10 cellular contexts compared by ENCODE assay signal in the genomic region with DNA sequence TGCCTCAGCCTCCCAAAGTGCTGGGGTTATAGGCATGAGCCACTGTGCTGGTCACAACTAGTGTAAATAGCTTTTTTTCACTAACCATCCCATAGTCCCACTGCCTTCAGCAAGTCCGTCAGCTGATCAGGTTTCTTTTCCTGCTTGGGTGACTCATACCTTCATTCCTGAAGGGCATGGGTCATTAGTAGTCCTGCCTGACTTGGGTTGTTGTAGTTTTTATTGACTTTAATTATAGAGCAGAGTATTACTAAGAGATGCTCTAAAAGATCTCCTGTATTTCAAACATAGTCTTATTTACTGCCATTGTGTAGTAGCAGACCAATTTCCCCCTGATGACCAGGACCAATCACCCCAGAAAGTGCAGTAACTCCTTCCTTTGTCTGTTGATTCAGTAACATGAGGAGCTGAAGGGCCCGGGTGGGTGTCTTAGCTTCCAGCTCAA. TPM values are rescaled to one million over a fixed set of nuclear protein-coding genes. Genes with fewer than 3 reads are reported as not detected.
DNase-seq lines count a peak whose midpoint lies in the region; ATAC-seq and TF ChIP-seq lines count a peak whose summit lies in the region.
"Had no signal": no experiment of that assay in that cellular context is flagged by ENCODE, and none has a peak within 500 bp of the region (broad histone marks: within the 10 kb centered on the region; RNA-seq: fewer than 3 reads in every experiment).

No MANE protein-coding gene starts in this region.

- H3K27me3 Mint-ChIP-seq in HFFc6 (ENCODE audit: insufficient read depth), result peaks cover 27% of the 10 kb centered on the region
- peaks cover 4% of the 10 kb centered on the region for H3K27me3 Mint-ChIP-seq in activated CD4-positive, alpha-beta memory T cell treated with anti-CD3 and anti-CD28 coated beads for 36 hours

- TF ChIP-seq CTCF in HFFc6 (IDR thresholded peaks at IDR 0.05), result no peak
- no peak for TF ChIP-seq CTCF in hepatocyte (IDR thresholded peaks at IDR 0.05; ENCODE audit: poor library complexity)
- no peak for TF ChIP-seq CTCF in upper lobe of right lung (IDR thresholded peaks at IDR 0.05)

- ATAC-seq in upper lobe of right lung, result peak; percentile 71

- no peak overlapping the region for H3K27ac Mint-ChIP-seq in HFFc6
- H3K27ac Mint-ChIP-seq in activated CD4-positive, alpha-beta memory T cell treated with anti-CD3 and anti-CD28 coated beads for 36 hours, result no peak overlapping the region
- H3K27ac Mint-ChIP-seq: mesothelial cell of epicardium had no signal

- H3K4me3 Mint-ChIP-seq in HFFc6, result no peak overlapping the region
- no peak overlapping the region for H3K4me3 Mint-ChIP-seq in activated CD4-positive, alpha-beta memory T cell treated with anti-CD3 and anti-CD28 coated beads for 36 hours
- H3K4me3 Mint-ChIP-seq: mesothelial cell of epicardium had no signal

- no peak overlapping the region for H3K4me3 ChIP-seq in adipocyte (ENCODE audit: low read length)
- H3K4me3 ChIP-seq in hepatocyte, result no peak overlapping the region
- no peak overlapping the region for H3K4me3 ChIP-seq in upper lobe of right lung
- H3K4me3 ChIP-seq: HAP-1 had no signal

- H3K36me3 ChIP-seq in adipocyte (ENCODE audit: control insufficient read depth, insufficient read depth, low read length, severe bottlenecking), result no peaks in the 10 kb centered on the region
- no peaks in the 10 kb centered on the region for H3K36me3 ChIP-seq in hepatocyte (replicated peaks; ENCODE audit: insufficient read depth, low read depth)
- no peaks in the 10 kb centered on the region for H3K36me3 ChIP-seq in upper lobe of right lung
- H3K36me3 ChIP-seq: HAP-1 had no signal

- peaks cover 15% of the 10 kb centered on the region for H3K4me1 Mint-ChIP-seq in HFFc6 (ENCODE audit: low read depth)
- H3K4me1 Mint-ChIP-seq in activated CD4-positive, alpha-beta memory T cell treated with anti-CD3 and anti-CD28 coated beads for 36 hours (ENCODE audit: low read depth), result peaks cover 5% of the 10 kb centered on the region
- H3K4me1 Mint-ChIP-seq: mesothelial cell of epicardium had no signal

- no peak overlapping the region for H3K9ac ChIP-seq in adipocyte (ENCODE audit: low read length)

- 0 out of 2 replicates have a peak, but pooled peaks cover 13% of the 10 kb centered on the region for H3K36me3 Mint-ChIP-seq in HFFc6 (ENCODE audit: low read depth)
- H3K36me3 Mint-ChIP-seq in activated CD4-positive, alpha-beta memory T cell treated with anti-CD3 and anti-CD28 coated beads for 36 hours, result peaks cover 14% of the 10 kb centered on the region
- H3K36me3 Mint-ChIP-seq: mesothelial cell of epicardium had no signal

- intact Hi-C loops in upper lobe of right lung (cut with DNase I), result no loop called here
- intact Hi-C loops in activated CD4-positive, alpha-beta memory T cell treated with anti-CD3 and anti-CD28 coated beads for 36 hours (cut with micrococcal nuclease), result no loop called here

- peak; percentile 81 for DNase-seq in HFFc6
- peak; percentile 41 for DNase-seq in adipocyte (ENCODE audit: low read depth)
- DNase-seq in hepatocyte (ENCODE audit: low spot score), result peak; percentile 75
- no peak for DNase-seq in upper lobe of right lung
- no peak for DNase-seq in activated gamma-delta T cell (lab: John Stamatoyannopoulos, UW)
- DNase-seq in substantia nigra (lab: John Stamatoyannopoulos, UW), result no peak
- DNase-seq in activated CD4-positive, alpha-beta memory T cell treated with anti-CD3 and anti-CD28 coated beads for 36 hours, result no peak
- DNase-seq: effector CD4-positive, alpha-beta T cell had no signal

- no peaks in the 10 kb centered on the region for H3K79me2 ChIP-seq in hepatocyte

- H3K27me3 ChIP-seq in adipocyte (replicated peaks; ENCODE audit: control insufficient read depth, insufficient read depth, low read length) (peaks cover 20% of the 10 kb centered on the region), hepatocyte (peaks cover 3% of the 10 kb centered on the region), upper lobe of right lung (no peaks in the 10 kb centered on the region)

- no peak overlapping the region for H3K4me2 ChIP-seq in hepatocyte

- peaks cover 26% of the 10 kb centered on the region for H3K9me3 ChIP-seq in adipocyte (ENCODE audit: control insufficient read depth, low read length)
- no peaks in the 10 kb centered on the region for H3K9me3 ChIP-seq in hepatocyte (ENCODE audit: low read depth)
- H3K9me3 ChIP-seq in upper lobe of right lung, result no peaks in the 10 kb centered on the region
- H3K9me3 ChIP-seq: HAP-1 had no signal

- no peak overlapping the region for H2AFZ ChIP-seq in hepatocyte

- H3K9me2 ChIP-seq in hepatocyte (replicated peaks; ENCODE audit: insufficient read depth), result no peaks in the 10 kb centered on the region

- CTCF ChIA-PET in activated CD4-positive, alpha-beta memory T cell treated with anti-CD3 and anti-CD28 coated beads for 36 hours (lab: Charles Lee), result no interaction called here

- H3K9me3 Mint-ChIP-seq in HFFc6, result peaks cover 20% of the 10 kb centered on the region
- H3K9me3 Mint-ChIP-seq in activated CD4-positive, alpha-beta memory T cell treated with anti-CD3 and anti-CD28 coated beads for 36 hours, result peaks cover 21% of the 10 kb centered on the region

- H3K4me1 ChIP-seq in adipocyte (ENCODE audit: control insufficient read depth, insufficient read depth, low read length) (no peaks in the 10 kb centered on the region), hepatocyte (ENCODE audit: insufficient read depth) (no peaks in the 10 kb centered on the region), upper lobe of right lung (no peaks in the 10 kb centered on the region)
- H3K4me1 ChIP-seq: HAP-1 had no signal

- H3K27ac ChIP-seq in hepatocyte (peak overlapping the region; percentile 50), upper lobe of right lung (no peak overlapping the region), substantia nigra (ENCODE audit: low read depth, low read length, poor library complexity, severe bottlenecking) (no peak overlapping the region)

- 24% methylated on average over 2 of the region's 2 CpGs for WGBS in hepatocyte (ENCODE audit: low lambda C conversion rate, missing lambda C conversion rate)

- H4K20me1 ChIP-seq in hepatocyte (ENCODE audit: insufficient read depth, poor library complexity, severe bottlenecking), result no peaks in the 10 kb centered on the region

- POLR2A ChIA-PET in activated CD4-positive, alpha-beta memory T cell treated with anti-CD3 and anti-CD28 coated beads for 36 hours (lab: Charles Lee), result interaction anchor here (0.9 kb wide), 1 partner anchor 19 kb away, joined by 3 read pairs; no protein-coding TSS in a partner anchor

RNA-seq across cellular contexts. Expression of a gene that starts 25.8 kb away (rescaled TPM):
- total RNA-seq in HFFc6 (2021; fragmentation: NEBNext Ultra II Directional; extraction: Animal tissue kit (Norgen Biotek cat#: 25700)), result 100 to 1,000 TPM in 4 of 6 experiments, 10 to 100 TPM in 2; 88.7 to 148 (median 125) TPM
- total RNA-seq in hepatocyte (351 and 394 TPM in 2 replicates), upper lobe of right lung (1,073 TPM)
- 451 and 500 TPM in 2 replicates for polyA plus RNA-seq in hepatocyte
- total RNA-seq in activated CD4-positive, alpha-beta memory T cell treated with anti-CD3 and anti-CD28 coated beads for 36 hours, result 100 to 1,000 TPM; 976 to 983 TPM

Comparison
In these comparisons a context has a peak if more than half of its experiments do, and no peak if none do; other contexts are left out.
1. DNase-seq: peak in HFFc6 (single experiment), adipocyte (single experiment) and hepatocyte (single experiment); none in upper lobe of right lung (single experiment), activated gamma-delta T cell (single experiment), substantia nigra (0 of 49) and activated CD4-positive, alpha-beta memory T cell treated with anti-CD3 and anti-CD28 coated beads for 36 hours (single experiment).